16 cellular contexts compared by ENCODE assay signal in the genomic region with DNA sequence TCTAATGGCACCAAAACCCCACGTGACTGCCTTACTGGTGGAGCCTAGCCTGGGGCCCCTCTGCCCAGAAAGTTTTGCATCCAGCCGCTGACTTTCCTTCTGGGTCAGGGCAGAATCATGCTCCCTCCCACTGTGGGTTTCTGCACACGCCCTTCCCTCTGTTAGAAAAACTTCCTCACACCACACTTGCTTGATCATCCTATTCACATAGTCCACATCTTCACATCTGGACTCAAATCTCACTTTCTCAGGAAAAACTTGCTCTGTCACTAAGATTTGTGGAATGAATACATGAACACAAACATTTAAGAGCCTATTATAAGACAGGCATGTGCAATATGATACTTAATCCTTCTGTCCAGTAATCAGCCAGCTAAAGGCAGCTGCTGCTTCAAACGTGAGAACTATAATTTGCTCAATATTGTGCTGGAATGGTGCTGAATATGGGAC.
A peak's percentile ranks its signal among the peaks of the same experiment; 100 is the strongest.
DNase-seq lines count a peak whose midpoint lies in the region; ATAC-seq and TF ChIP-seq lines count a peak whose summit lies in the region.
"Had no signal": no experiment of that assay in that cellular context is flagged by ENCODE, and none has a peak within 500 bp of the region (broad histone marks: within the 10 kb centered on the region; RNA-seq: fewer than 3 reads in every experiment).

No MANE protein-coding gene starts in this region.

- H4K8ac ChIP-seq in IMR-90 (ENCODE audit: low read depth in 2 of 2, low read length in 2 of 2): 0 out of 4 replicates have a peak overlapping the region, but pooled peaks of 1 of the 2 experiments have one; percentile 49

- peak overlapping the region; percentile 39; the same call in 1 of the 3 replicates for H2BK15ac ChIP-seq in IMR-90 (ENCODE audit: low read depth, low read length)

- no peak overlapping the region for H2AK9ac ChIP-seq in IMR-90 (replicated peaks; ENCODE audit: low read depth, low read length, poor library complexity)

- H3F3A ChIP-seq in MM.1S (ENCODE audit: insufficient read depth, low read length): no peaks in the 10 kb centered on the region

- H3K9me1 ChIP-seq in IMR-90 (ENCODE audit: insufficient read depth, low read length): peaks cover 5% of the 10 kb centered on the region; the same call in 1 of the 2 replicates

- peak overlapping the region; percentile 73; the same call in 1 of the 2 replicates for H4K5ac ChIP-seq in IMR-90 (ENCODE audit: low read depth, low read length)

- H3K36me3 Mint-ChIP-seq in Caco-2 (ENCODE audit: insufficient read depth, unreplicated experiment): no peaks in the 10 kb centered on the region
- no peaks in the 10 kb centered on the region for H3K36me3 Mint-ChIP-seq in neural crest cell (ENCODE audit: low read depth)
- H3K36me3 Mint-ChIP-seq: CD14-positive monocyte had no signal

- 60% methylated on average over 1 of the region's 4 CpGs; no CpG with 5 or more reads in 1 of the 2 experiments for WGBS in IMR-90 (ENCODE audit: extremely low coverage in 2 of 2, insufficient read length in 1 of 2), 2 experiments

- H3K4me3 ChIP-seq in Caco-2 (ENCODE audit: low read depth, low read length) (no peak overlapping the region), IMR-90 (ENCODE audit: insufficient read depth, low read depth, low read length) (no peak overlapping the region), choroid plexus epithelial cell (ENCODE audit: low read depth, low read length) (no peak overlapping the region), MM.1S (ENCODE audit: low read length) (no peak overlapping the region)

- H3K9me2 ChIP-seq in MM.1S (replicated peaks; ENCODE audit: insufficient read depth, low read length): no peaks in the 10 kb centered on the region

- peak overlapping the region; percentile 43 for H3K27ac Mint-ChIP-seq in Caco-2 (ENCODE audit: unreplicated experiment)
- peak overlapping the region; percentile 0 for H3K27ac Mint-ChIP-seq in neural crest cell (ENCODE audit: unreplicated experiment)
- H3K27ac Mint-ChIP-seq: activated B cell treated with CpG ODN at 0.5 μM for 24 hours, CD14-positive monocyte had no signal

- no TSS peak for BruUV-seq in Caco-2 (replicated peaks; lab: Mats Ljungman, UMichigan)
- no TSS peak for BruUV-seq in IMR-90 (replicated peaks; lab: Mats Ljungman, UMichigan)

- CTCF ChIA-PET in Caco-2 (lab: Charles Lee) (no interaction called here), IMR-90 (lab: Yijun Ruan, JAX) (interaction anchor here (0.6 to 1.1 kb wide), 3 partner anchors 9 to 575 kb away, joined by 3 read pairs; no protein-coding TSS in a partner anchor)

- no peak for TF ChIP-seq CTCF in Caco-2 (IDR thresholded peaks at IDR 0.05; ENCODE audit: insufficient read depth in 1 of 2, low read depth in 1 of 2, low read length in 1 of 2, severe bottlenecking in 1 of 2, unreplicated experiment in 1 of 2)
- no peak for TF ChIP-seq CTCF in IMR-90 (conservative IDR thresholded peaks at IDR 0.05; ENCODE audit: low read depth, low read length)
- TF ChIP-seq CTCF in choroid plexus epithelial cell (conservative IDR thresholded peaks at IDR 0.05; ENCODE audit: low read depth, low read length): no peak
- TF ChIP-seq CTCF in neural crest cell (conservative IDR thresholded peaks at IDR 0.05): no peak
- TF ChIP-seq CTCF in MM.1S (IDR thresholded peaks at IDR 0.05; ENCODE audit: low read length): no peak

- ATAC-seq in IMR-90 (ENCODE audit: low read depth) (peak; percentile 28), GM21526 (IDR thresholded peaks at IDR 0.05; ENCODE audit: low FRiP score, unreplicated experiment) (no peak)
- ATAC-seq: Panc1 had no signal

- H3K4me1 Mint-ChIP-seq in Caco-2 (ENCODE audit: low read depth, unreplicated experiment) (peaks cover 21% of the 10 kb centered on the region), neural crest cell (peaks cover 16% of the 10 kb centered on the region)
- H3K4me1 Mint-ChIP-seq: activated B cell treated with CpG ODN at 0.5 μM for 24 hours, CD14-positive monocyte had no signal

- H2BK5ac ChIP-seq in IMR-90 (ENCODE audit: low read depth, low read length, poor library complexity, severe bottlenecking): peak overlapping the region; percentile 1

- H3K4me3 Mint-ChIP-seq in Caco-2 (ENCODE audit: unreplicated experiment) (no peak overlapping the region), neural crest cell (no peak overlapping the region)
- H3K4me3 Mint-ChIP-seq: activated B cell treated with CpG ODN at 0.5 μM for 24 hours, CD14-positive monocyte had no signal

- H3K4me2 ChIP-seq in IMR-90 (ENCODE audit: low read depth, low read length) (peak overlapping the region; percentile 47), MM.1S (ENCODE audit: low read depth, low read length) (no peak overlapping the region)

- H3K27me3 ChIP-seq in Caco-2 (replicated peaks; ENCODE audit: control insufficient read depth, insufficient read depth, low read length) (no peaks in the 10 kb centered on the region), IMR-90 (ENCODE audit: control insufficient read depth, insufficient read depth, low read length) (no peaks in the 10 kb centered on the region), MM.1S (replicated peaks; ENCODE audit: insufficient read depth, low read length) (no peaks in the 10 kb centered on the region)

- H3K79me2 ChIP-seq in MM.1S (ENCODE audit: low read length): no peaks in the 10 kb centered on the region
- H3K79me2 ChIP-seq: parathyroid adenoma had no signal

- H3K27ac ChIP-seq in IMR-90 (ENCODE audit: insufficient read depth, low read length) (peak overlapping the region; percentile 60; the same call in 1 of the 2 replicates), MM.1S (ENCODE audit: low read length) (no peak overlapping the region)
- H3K27ac ChIP-seq: parathyroid adenoma had no signal

- H3K9me3 ChIP-seq in Caco-2: no peaks in the 10 kb centered on the region
- no peaks in the 10 kb centered on the region for H3K9me3 ChIP-seq in IMR-90 (ENCODE audit: control insufficient read depth, insufficient read depth, low read length)
- no peaks in the 10 kb centered on the region for H3K9me3 ChIP-seq in MM.1S (replicated peaks; ENCODE audit: insufficient read depth, low read length)

- H2BK120ac ChIP-seq in IMR-90 (ENCODE audit: low read depth, low read length): peak overlapping the region; percentile 63; the same call in 1 of the 2 replicates

- no peak for TF ChIP-seq RAD21 in IMR-90 (IDR thresholded peaks at IDR 0.05; ENCODE audit: low read length)

- H4K91ac ChIP-seq in IMR-90 (ENCODE audit: insufficient read depth, low read depth, low read length): peak overlapping the region; percentile 57; the same call in 1 of the 2 replicates

- H3K9me3 Mint-ChIP-seq in Caco-2 (ENCODE audit: unreplicated experiment) (no peaks in the 10 kb centered on the region), neural crest cell (peaks cover 3% of the 10 kb centered on the region)
- H3K9me3 Mint-ChIP-seq: activated B cell treated with CpG ODN at 0.5 μM for 24 hours had no signal

- peak overlapping the region; percentile 62 for H3K18ac ChIP-seq in IMR-90 (ENCODE audit: low read depth, low read length)

- DNase-seq in Caco-2: no peak
- peak; percentile 77 for DNase-seq in IMR-90
- DNase-seq in choroid plexus epithelial cell (ENCODE audit: low read depth): peak; percentile 81
- DNase-seq in neural crest cell (ENCODE audit: low read depth, low spot score): no peak
- no peak for DNase-seq in MM.1S
- no peak for DNase-seq in erythroblast (lab: John Stamatoyannopoulos, UW)
- DNase-seq in NCI-H1930 (lab: John Stamatoyannopoulos, UW): no peak
- DNase-seq: activated B cell treated with CpG ODN at 0.5 μM for 24 hours; effector CD4-positive, alpha-beta T cell; mesendoderm; NCI-H226; T-helper 1 cell had no signal

- no peaks in the 10 kb centered on the region for H3K79me1 ChIP-seq in IMR-90 (ENCODE audit: low read depth in 1 of 2, low read length in 2 of 2)

- no peak for TF ChIP-seq POLR2A in IMR-90 (IDR thresholded peaks at IDR 0.05; ENCODE audit: low read depth, low read length)
- TF ChIP-seq POLR2A in erythroblast (IDR thresholded peaks at IDR 0.05; ENCODE audit: low read length): no peak

- peak overlapping the region; percentile 42; the same call in 1 of the 2 replicates for H3K4ac ChIP-seq in IMR-90 (ENCODE audit: low read depth, low read length)

- H4K20me1 ChIP-seq in IMR-90 (ENCODE audit: insufficient read depth, low read length) (no peaks in the 10 kb centered on the region), MM.1S (ENCODE audit: insufficient read depth, low read length) (no peaks in the 10 kb centered on the region)

- intact Hi-C loops in Caco-2 (cut with micrococcal nuclease; ENCODE audit: unreplicated experiment): loop anchor here (5.0 kb wide), 1 partner anchor 115 kb away; no protein-coding TSS in a partner anchor
- intact Hi-C loops in IMR-90 (cut with micrococcal nuclease): loop anchor here (5.0 kb wide), 3 partner anchors 255 to 615 kb away; no protein-coding TSS in a partner anchor

- POLR2A ChIA-PET in Caco-2 (lab: Charles Lee) (no interaction called here), IMR-90 (lab: Charles Lee; ENCODE audit: unreplicated experiment) (no interaction called here)

- H2AFZ ChIP-seq in IMR-90 (replicated peaks; ENCODE audit: low read length, poor library complexity) (peak overlapping the region; percentile 19), MM.1S (ENCODE audit: low read length) (no peak overlapping the region)
- H2AFZ ChIP-seq: parathyroid adenoma had no signal

- no peaks in the 10 kb centered on the region for H3K36me3 ChIP-seq in Caco-2 (ENCODE audit: control insufficient read depth, insufficient read depth, low read length)
- no peaks in the 10 kb centered on the region for H3K36me3 ChIP-seq in IMR-90 (ENCODE audit: control insufficient read depth, insufficient read depth, low read length)
- H3K36me3 ChIP-seq in MM.1S (replicated peaks; ENCODE audit: insufficient read depth, low read length): no peaks in the 10 kb centered on the region

- no peak overlapping the region for H3K23ac ChIP-seq in IMR-90 (ENCODE audit: low read depth, low read length)

- H2AK5ac ChIP-seq in IMR-90 (ENCODE audit: low read depth, low read length): peak overlapping the region; percentile 13

- H3K27me3 Mint-ChIP-seq in Caco-2 (ENCODE audit: insufficient read depth, unreplicated experiment) (no peaks in the 10 kb centered on the region), neural crest cell (ENCODE audit: low read depth) (no peaks in the 10 kb centered on the region)
- H3K27me3 Mint-ChIP-seq: activated B cell treated with CpG ODN at 0.5 μM for 24 hours had no signal

- H2BK20ac ChIP-seq in IMR-90 (ENCODE audit: low read depth, low read length): peak overlapping the region; percentile 69

- peaks cover 48% of the 10 kb centered on the region for H3K4me1 ChIP-seq in Caco-2
- H3K4me1 ChIP-seq in IMR-90 (ENCODE audit: control insufficient read depth, insufficient read depth, low read length): peaks cover 18% of the 10 kb centered on the region
- H3K4me1 ChIP-seq in MM.1S (ENCODE audit: low read length): no peaks in the 10 kb centered on the region
- H3K4me1 ChIP-seq: parathyroid adenoma had no signal

- no peak overlapping the region for H3K9ac ChIP-seq in IMR-90 (ENCODE audit: low read depth, low read length)
- no peak overlapping the region for H3K9ac ChIP-seq in MM.1S (ENCODE audit: low read length)
- H3K9ac ChIP-seq: parathyroid adenoma had no signal

- H3K14ac ChIP-seq in IMR-90 (replicated peaks; ENCODE audit: low read depth, low read length): peak overlapping the region; percentile 4; the same call in 1 of the 2 replicates

- no peak overlapping the region for H3K56ac ChIP-seq in IMR-90 (ENCODE audit: extremely low read depth, insufficient read depth, low read length)

- dilution Hi-C loops in IMR-90 (cut with HindIII; ENCODE audit: low sequenced_read_pairs, unreplicated experiment): no loop called here

- in situ Hi-C loops in IMR-90 (cut with MboI; ENCODE audit: low sequenced_read_pairs): no loop called here

Comparison
In these comparisons a context has a peak if more than half of its experiments do, and no peak if none do; other contexts are left out.
1. DNase-seq: peak in IMR-90 (single experiment) and choroid plexus epithelial cell (single experiment); none in Caco-2 (0 of 2), neural crest cell (single experiment), MM.1S (single experiment), erythroblast (0 of 2) and NCI-H1930 (0 of 2).